In the genomic region with DNA sequence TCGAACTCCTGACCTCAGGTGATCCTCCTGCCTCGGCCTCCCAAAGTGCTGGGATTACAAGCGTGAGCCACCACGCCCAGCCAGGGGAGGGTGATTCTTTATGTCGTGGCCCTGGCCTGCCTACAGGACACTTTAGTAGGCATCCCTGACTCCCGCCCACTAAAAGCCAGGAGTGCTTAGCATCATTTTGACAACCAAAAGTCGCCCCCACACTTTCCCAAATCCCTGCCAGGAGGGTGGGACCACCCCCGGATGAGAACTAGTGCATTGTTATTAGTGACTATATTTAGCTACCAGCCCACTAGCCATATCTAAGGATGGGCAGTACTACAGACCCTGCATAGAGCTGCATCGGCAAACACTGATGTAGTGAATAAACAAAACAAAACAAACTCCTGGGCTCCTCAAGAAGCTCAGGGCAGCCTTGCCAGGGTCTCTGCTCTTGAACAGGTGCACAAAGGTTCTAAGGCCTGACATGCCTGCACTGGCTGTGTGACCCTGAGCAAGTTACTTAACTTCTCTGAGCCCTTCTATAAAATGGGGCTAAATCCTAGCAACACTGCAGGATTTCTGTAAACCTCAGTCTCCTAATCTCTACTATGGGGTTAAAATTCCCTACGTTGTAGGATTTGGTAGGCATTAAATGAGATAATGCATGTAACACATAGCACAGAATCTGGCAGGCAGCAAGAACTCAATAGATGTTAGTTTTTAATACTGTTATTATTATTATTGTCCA, we compare ENCODE assay signal across 2 cellular contexts.
TF ChIP-seq lines count a peak whose summit lies in the region.

No MANE protein-coding gene starts in this region.

TF ChIP-seq in HEK293, 187 proteins besides CTCF, POLR2A, EP300 and RAD21:
- no peak for TF ChIP-seq ZNF223 (tag by site-specific recombination; IDR thresholded peaks at IDR 0.05)
- TF ChIP-seq ZNF664 (tag by site-specific recombination; IDR thresholded peaks at IDR 0.05), result peak; percentile 66; the same call in 1 of the 2 replicates
- peak; percentile 91 for TF ChIP-seq EGR2 (tag by site-specific recombination; IDR thresholded peaks at IDR 0.05; ENCODE audit: low read depth)
- TF ChIP-seq ZNF768 (tag by site-specific recombination; IDR thresholded peaks at IDR 0.05), result peak; percentile 85; the same call in 1 of the 2 replicates
- peak; percentile 88 for TF ChIP-seq ZFHX2 (tag by site-specific recombination; conservative IDR thresholded peaks at IDR 0.05)
- no peak for TF ChIP-seq ZNF311 (tag by site-specific recombination; IDR thresholded peaks at IDR 0.05; ENCODE audit: borderline replicate concordance)
- TF ChIP-seq ZNF239 (tag by site-specific recombination; IDR thresholded peaks at IDR 0.05), result no peak

TF ChIP-seq in K562, 482 proteins besides CTCF, POLR2A, EP300 and RAD21:
- TF ChIP-seq HDAC2 (IDR thresholded peaks at IDR 0.05), result 0 out of 2 replicates have a peak, but pooled peaks have one; percentile 30
- no peak for TF ChIP-seq HIVEP1 (CRISPR knock-in tag; IDR thresholded peaks at IDR 0.05)
- TF ChIP-seq ZNF436 (CRISPR knock-in tag; IDR thresholded peaks at IDR 0.05), result no peak
- TF ChIP-seq RBM25 (IDR thresholded peaks at IDR 0.05; ENCODE audit: low read depth, low read length, severe bottlenecking), result peak; percentile 87
- TF ChIP-seq ZFP36 (IDR thresholded peaks at IDR 0.05; ENCODE audit: low read depth, low read length, partially characterized antibody), result peak; percentile 71
- TF ChIP-seq, protein P1, sequence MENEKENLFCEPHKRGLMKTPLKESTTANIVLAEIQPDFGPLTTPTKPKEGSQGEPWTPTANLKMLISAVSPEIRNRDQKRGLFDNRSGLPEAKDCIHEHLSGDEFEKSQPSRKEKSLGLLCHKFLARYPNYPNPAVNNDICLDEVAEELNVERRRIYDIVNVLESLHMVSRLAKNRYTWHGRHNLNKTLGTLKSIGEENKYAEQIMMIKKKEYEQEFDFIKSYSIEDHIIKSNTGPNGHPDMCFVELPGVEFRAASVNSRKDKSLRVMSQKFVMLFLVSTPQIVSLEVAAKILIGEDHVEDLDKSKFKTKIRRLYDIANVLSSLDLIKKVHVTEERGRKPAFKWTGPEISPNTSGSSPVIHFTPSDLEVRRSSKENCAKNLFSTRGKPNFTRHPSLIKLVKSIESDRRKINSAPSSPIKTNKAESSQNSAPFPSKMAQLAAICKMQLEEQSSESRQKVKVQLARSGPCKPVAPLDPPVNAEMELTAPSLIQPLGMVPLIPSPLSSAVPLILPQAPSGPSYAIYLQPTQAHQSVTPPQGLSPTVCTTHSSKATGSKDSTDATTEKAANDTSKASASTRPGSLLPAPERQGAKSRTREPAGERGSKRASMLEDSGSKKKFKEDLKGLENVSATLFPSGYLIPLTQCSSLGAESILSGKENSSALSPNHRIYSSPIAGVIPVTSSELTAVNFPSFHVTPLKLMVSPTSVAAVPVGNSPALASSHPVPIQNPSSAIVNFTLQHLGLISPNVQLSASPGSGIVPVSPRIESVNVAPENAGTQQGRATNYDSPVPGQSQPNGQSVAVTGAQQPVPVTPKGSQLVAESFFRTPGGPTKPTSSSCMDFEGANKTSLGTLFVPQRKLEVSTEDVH (IDR thresholded peaks at IDR 0.05; ENCODE audit: low read depth, partially characterized antibody), result no peak
- TF ChIP-seq KDM1A (IDR thresholded peaks at IDR 0.05), result peak; percentile 64 to 85
- peak in 1 of 2 experiments; percentile 53; a peak in 1 of 4 replicates for TF ChIP-seq RCOR1 (IDR thresholded peaks at IDR 0.05; ENCODE audit: borderline replicate concordance in 1 of 2, low read depth in 2 of 2, low read length in 2 of 2)
- TF ChIP-seq, protein P2, sequence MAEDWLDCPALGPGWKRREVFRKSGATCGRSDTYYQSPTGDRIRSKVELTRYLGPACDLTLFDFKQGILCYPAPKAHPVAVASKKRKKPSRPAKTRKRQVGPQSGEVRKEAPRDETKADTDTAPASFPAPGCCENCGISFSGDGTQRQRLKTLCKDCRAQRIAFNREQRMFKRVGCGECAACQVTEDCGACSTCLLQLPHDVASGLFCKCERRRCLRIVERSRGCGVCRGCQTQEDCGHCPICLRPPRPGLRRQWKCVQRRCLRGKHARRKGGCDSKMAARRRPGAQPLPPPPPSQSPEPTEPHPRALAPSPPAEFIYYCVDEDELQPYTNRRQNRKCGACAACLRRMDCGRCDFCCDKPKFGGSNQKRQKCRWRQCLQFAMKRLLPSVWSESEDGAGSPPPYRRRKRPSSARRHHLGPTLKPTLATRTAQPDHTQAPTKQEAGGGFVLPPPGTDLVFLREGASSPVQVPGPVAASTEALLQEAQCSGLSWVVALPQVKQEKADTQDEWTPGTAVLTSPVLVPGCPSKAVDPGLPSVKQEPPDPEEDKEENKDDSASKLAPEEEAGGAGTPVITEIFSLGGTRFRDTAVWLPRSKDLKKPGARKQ (CRISPR knock-in tag; IDR thresholded peaks at IDR 0.05), result no peak
- peak; percentile 74; the same call in 1 of the 2 replicates for TF ChIP-seq ADNP (tag; IDR thresholded peaks at IDR 0.05)
- TF ChIP-seq BCOR (IDR thresholded peaks at IDR 0.05), result peak; percentile 91
